15 cellular contexts compared by ENCODE assay signal in genomic region chr9:94800424-94801117, GRCh38.
A peak's percentile ranks its signal among the peaks of the same experiment; 100 is the strongest.
DNase-seq lines count a peak whose midpoint lies in the region; ATAC-seq, FAIRE-seq and TF ChIP-seq lines count a peak whose summit lies in the region.
"Had no signal": no experiment of that assay in that cellular context is flagged by ENCODE, and none has a peak within 500 bp of the region (broad histone marks: within the 10 kb centered on the region; RNA-seq: fewer than 3 reads in every experiment).

No MANE protein-coding gene starts in this region.

- intact Hi-C loops in endothelial cell of umbilical vein (cut with micrococcal nuclease) = loop anchor here (5.0 kb wide), 1 partner anchor 127 kb away; no protein-coding TSS in a partner anchor

- BruUV-seq in endothelial cell of umbilical vein (replicated peaks; lab: Mats Ljungman, UMichigan) = TSS peak; percentile 78

- TF ChIP-seq RAD21 in SK-N-SH (IDR thresholded peaks at IDR 0.05; ENCODE audit: low read length) = no peak

- CTCF ChIA-PET in SK-N-SH (lab: Yijun Ruan, JAX) = interaction anchor here (1.0 kb wide), 1 partner anchor 10 kb away, joined by 4 read pairs; no protein-coding TSS in a partner anchor
- CTCF ChIA-PET in endothelial cell of umbilical vein (lab: Charles Lee) = interaction anchor here (0.9 to 1.9 kb wide), 2 partner anchors 173 to 327 kb away, joined by 3 to 5 read pairs; no protein-coding TSS in a partner anchor

- WGBS in SK-N-SH (ENCODE audit: low lambda C conversion rate) = 97% methylated on average over 8 of the region's 8 CpGs
- WGBS in urinary bladder = 60% methylated on average over 8 of the region's 8 CpGs

- POLR2A ChIA-PET in SK-N-SH (lab: Yijun Ruan, JAX) = no interaction called here
- POLR2A ChIA-PET in endothelial cell of umbilical vein (lab: Charles Lee) = interaction anchor here (0.9 kb wide), 1 partner anchor 94 kb away, joined by 4 read pairs; no protein-coding TSS in a partner anchor

- ATAC-seq in SK-N-SH treated with all-trans-retinoic acid at 6 μM for 48 hours = no peak
- ATAC-seq: activated CD8-positive, alpha-beta T cell treated with anti-CD3 and anti-CD28 coated beads, Interleukin-2, amount 10 ng/mL, durations not matched to agents 7 days and 5 days; activated naive CD4-positive, alpha-beta T cell treated with anti-CD3 and anti-CD28 coated beads, Interleukin-2, amount 50 U/mL, for 72 hours had no signal

- H3K79me2 ChIP-seq in SK-N-SH (ENCODE audit: insufficient read depth) (no peaks in the 10 kb centered on the region), endothelial cell of umbilical vein (ENCODE audit: control insufficient read depth, insufficient read depth, low read length) (no peaks in the 10 kb centered on the region)

- H3K27ac ChIP-seq in SK-N-SH (ENCODE audit: low read depth in 2 of 2, low read length in 1 of 2) (peak overlapping the region; percentile 60 to 70), endothelial cell of umbilical vein (ENCODE audit: insufficient read depth, low read depth, low read length) (peak overlapping the region; percentile 27), urinary bladder (ENCODE audit: low read depth) (peak overlapping the region; percentile 26)
- H3K27ac ChIP-seq: 22Rv1, ovary, SK-N-MC had no signal

- TF ChIP-seq EP300 in SK-N-SH (IDR thresholded peaks at IDR 0.05; ENCODE audit: borderline replicate concordance in 1 of 2, low read depth in 1 of 2, low read length in 1 of 2) = no peak

- H4K20me1 ChIP-seq in SK-N-SH (ENCODE audit: insufficient read depth) (no peaks in the 10 kb centered on the region), endothelial cell of umbilical vein (replicated peaks; ENCODE audit: control insufficient read depth, extremely low read depth, insufficient read depth, low read length) (no peaks in the 10 kb centered on the region)

- H3K27me3 ChIP-seq in SK-N-SH (ENCODE audit: insufficient read depth) (no peaks in the 10 kb centered on the region), endothelial cell of umbilical vein (ENCODE audit: control insufficient read depth in 2 of 2, insufficient read depth in 2 of 2, low read length in 2 of 2) (no peaks in the 10 kb centered on the region)
- H3K27me3 ChIP-seq: ovary had no signal

- no peak overlapping the region for H3K4me2 ChIP-seq in SK-N-SH
- peak overlapping the region; percentile 45 for H3K4me2 ChIP-seq in endothelial cell of umbilical vein (ENCODE audit: insufficient read depth, low read length)

- no peak overlapping the region for H3K4me3 ChIP-seq in SK-N-SH (ENCODE audit: low read depth in 2 of 2, low read length in 1 of 2)
- H3K4me3 ChIP-seq in endothelial cell of umbilical vein (replicated peaks in 1 of 3; ENCODE audit: insufficient read depth in 1 of 3, low read depth in 1 of 3, low read length in 3 of 3) = no peak overlapping the region
- H3K4me3 ChIP-seq in urinary bladder (ENCODE audit: low read depth, low read length) = no peak overlapping the region
- H3K4me3 ChIP-seq: ovary, SK-N-MC had no signal

- no peaks in the 10 kb centered on the region for H3K9me3 Mint-ChIP-seq in nephron
- H3K9me3 Mint-ChIP-seq: activated naive CD4-positive, alpha-beta T cell treated with anti-CD3 and anti-CD28 coated beads, Interleukin-2, amount 50 U/mL, for 72 hours had no signal

- no peaks in the 10 kb centered on the region for H3K27me3 Mint-ChIP-seq in nephron (ENCODE audit: low read depth)

- H3K9me3 ChIP-seq in SK-N-SH = no peaks in the 10 kb centered on the region
- no peaks in the 10 kb centered on the region for H3K9me3 ChIP-seq in endothelial cell of umbilical vein (replicated peaks; ENCODE audit: control insufficient read depth, insufficient read depth, low read length)
- H3K9me3 ChIP-seq: ovary had no signal

- H3K9ac ChIP-seq in SK-N-SH (no peak overlapping the region), endothelial cell of umbilical vein (replicated peaks; ENCODE audit: extremely low read depth, insufficient read depth, low read length) (peak overlapping the region; percentile 18)

- no peak overlapping the region for H3K4me3 Mint-ChIP-seq in nephron
- H3K4me3 Mint-ChIP-seq: activated CD8-positive, alpha-beta T cell treated with anti-CD3 and anti-CD28 coated beads, Interleukin-2, amount 10 ng/mL, durations not matched to agents 7 days and 5 days had no signal

- H3K36me3 ChIP-seq in SK-N-SH (replicated peaks in 1 of 2; ENCODE audit: control insufficient read depth in 1 of 2, insufficient read depth in 2 of 2, low read length in 1 of 2) = peaks cover 0 to 22% of the 10 kb centered on the region in 2 experiments
- H3K36me3 ChIP-seq in endothelial cell of umbilical vein (ENCODE audit: control insufficient read depth in 2 of 2, extremely low read depth in 1 of 2, insufficient read depth in 2 of 2, low read length in 2 of 2) = peaks cover 0 to 2% of the 10 kb centered on the region in 2 experiments
- no peaks in the 10 kb centered on the region for H3K36me3 ChIP-seq in urinary bladder (ENCODE audit: insufficient read depth)
- H3K36me3 ChIP-seq: ovary had no signal

- dilution Hi-C loops in endothelial cell of umbilical vein (cut with MboI; ENCODE audit: extremely low pct_ligation_motif_present, low sequenced_read_pairs) = no loop called here

- TF ChIP-seq CTCF in SK-N-SH (IDR thresholded peaks at IDR 0.05) (no peak), endothelial cell of umbilical vein (IDR thresholded peaks at IDR 0.05; ENCODE audit: extremely low read depth in 1 of 2, insufficient read depth in 1 of 2, low read depth in 1 of 2, low read length in 2 of 2) (no peak), nephron (IDR thresholded peaks at IDR 0.05; ENCODE audit: unreplicated experiment in 3 of 3) (no peak)

- peaks cover 7 to 27% of the 10 kb centered on the region in 2 experiments; a peak in 2 of 4 replicates for H3K4me1 ChIP-seq in SK-N-SH (ENCODE audit: control insufficient read depth in 1 of 2, insufficient read depth in 2 of 2, low read depth in 1 of 2, low read length in 1 of 2)
- peaks cover 26% of the 10 kb centered on the region for H3K4me1 ChIP-seq in endothelial cell of umbilical vein (ENCODE audit: control insufficient read depth, extremely low read depth, insufficient read depth, low read length)
- H3K4me1 ChIP-seq in urinary bladder (ENCODE audit: insufficient read depth) = no peaks in the 10 kb centered on the region

- H3K9me1 ChIP-seq in endothelial cell of umbilical vein (replicated peaks; ENCODE audit: control insufficient read depth, extremely low read depth, insufficient read depth, low read length) = no peaks in the 10 kb centered on the region

- H3F3A ChIP-seq in SK-N-SH (replicated peaks; ENCODE audit: insufficient read depth) = peaks cover 15% of the 10 kb centered on the region

- H3K9me2 ChIP-seq in SK-N-SH = no peaks in the 10 kb centered on the region

- FAIRE-seq in endothelial cell of umbilical vein (lab: Jason Lieb, UNC) (no peak), GM12892 (lab: Jason Lieb, UNC) (no peak)
- FAIRE-seq: GM19239 had no signal

- peaks cover 28% of the 10 kb centered on the region for H3K36me3 Mint-ChIP-seq in nephron (ENCODE audit: low read depth)

- no peak for TF ChIP-seq POLR2A in endothelial cell of umbilical vein (IDR thresholded peaks at IDR 0.05; ENCODE audit: low read depth, low read length)
- TF ChIP-seq POLR2A in GM12892 (IDR thresholded peaks at IDR 0.05; ENCODE audit: low read depth, low read length) = no peak

- H2AFZ ChIP-seq in SK-N-SH (ENCODE audit: low read depth) (0 out of 2 replicates have a peak overlapping the region, but pooled peaks have one; percentile 42), endothelial cell of umbilical vein (ENCODE audit: low read depth, low read length) (peak overlapping the region; percentile 7)

- no peak for DNase-seq in SK-N-SH
- no peak for DNase-seq in endothelial cell of umbilical vein (ENCODE audit: low read depth, low spot score)
- DNase-seq in GM12892 (ENCODE audit: insufficient read length) = no peak
- DNase-seq in central memory CD4-positive, alpha-beta T cell = no peak
- DNase-seq in NCI-H128 (lab: John Stamatoyannopoulos, UW; ENCODE audit: unreplicated experiment) = no peak
- DNase-seq: activated CD8-positive, alpha-beta T cell treated with anti-CD3 and anti-CD28 coated beads, Interleukin-2, amount 10 ng/mL, durations not matched to agents 7 days and 5 days; NCI-H1092 treated with DMSO at 0.1 percent for 48 hours; ovary had no signal

- H3K27ac Mint-ChIP-seq in nephron = peak overlapping the region; percentile 47 to 89 (median 50)
- H3K27ac Mint-ChIP-seq: activated CD8-positive, alpha-beta T cell treated with anti-CD3 and anti-CD28 coated beads, Interleukin-2, amount 10 ng/mL, durations not matched to agents 7 days and 5 days; activated naive CD4-positive, alpha-beta T cell treated with anti-CD3 and anti-CD28 coated beads, Interleukin-2, amount 50 U/mL, for 72 hours had no signal

- H3K4me1 Mint-ChIP-seq in nephron = peaks cover 60% of the 10 kb centered on the region

TF ChIP-seq in SK-N-SH, 30 proteins besides CTCF, POLR2A, EP300 and RAD21 (continues in another document):
- TF ChIP-seq TCF12 (IDR thresholded peaks at IDR 0.05) = no peak
- no peak for TF ChIP-seq GABPA (IDR thresholded peaks at IDR 0.05; ENCODE audit: low read depth)
- TF ChIP-seq, protein P1, sequence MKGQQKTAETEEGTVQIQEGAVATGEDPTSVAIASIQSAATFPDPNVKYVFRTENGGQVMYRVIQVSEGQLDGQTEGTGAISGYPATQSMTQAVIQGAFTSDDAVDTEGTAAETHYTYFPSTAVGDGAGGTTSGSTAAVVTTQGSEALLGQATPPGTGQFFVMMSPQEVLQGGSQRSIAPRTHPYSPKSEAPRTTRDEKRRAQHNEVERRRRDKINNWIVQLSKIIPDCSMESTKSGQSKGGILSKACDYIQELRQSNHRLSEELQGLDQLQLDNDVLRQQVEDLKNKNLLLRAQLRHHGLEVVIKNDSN (IDR thresholded peaks at IDR 0.05; ENCODE audit: borderline replicate concordance, low read depth) = no peak

TF ChIP-seq in SK-N-SH treated with all-trans-retinoic acid at 6 μM for 48 hours, 23 proteins besides CTCF, POLR2A, EP300 and RAD21 (continues in another document):
- TF ChIP-seq CSDC2 (CRISPR knock-in tag; IDR thresholded peaks at IDR 0.05) (no peak), OSR1 (CRISPR knock-in tag; IDR thresholded peaks at IDR 0.05) (no peak), ZNF8 (CRISPR knock-in tag; IDR thresholded peaks at IDR 0.05) (no peak), ISL1 (CRISPR knock-in tag; IDR thresholded peaks at IDR 0.05) (no peak), ESRRG (CRISPR knock-in tag; IDR thresholded peaks at IDR 0.05) (no peak), TCF4 (CRISPR knock-in tag; IDR thresholded peaks at IDR 0.05; ENCODE audit: borderline replicate concordance) (no peak)

TF ChIP-seq in endothelial cell of umbilical vein, 7 proteins besides CTCF, POLR2A, EP300 and RAD21 (continues in another document):
- TF ChIP-seq EZH2 (IDR thresholded peaks at IDR 0.05; ENCODE audit: borderline replicate concordance, low read depth, low read length, severe bottlenecking) (no peak), JUN (IDR thresholded peaks at IDR 0.05; ENCODE audit: borderline replicate concordance, insufficient read depth, insufficient read length, low read depth) (no peak), POLR2AphosphoS5 (IDR thresholded peaks at IDR 0.05; ENCODE audit: insufficient read depth, low read depth, low read length) (no peak)
- TF ChIP-seq, protein P2, sequence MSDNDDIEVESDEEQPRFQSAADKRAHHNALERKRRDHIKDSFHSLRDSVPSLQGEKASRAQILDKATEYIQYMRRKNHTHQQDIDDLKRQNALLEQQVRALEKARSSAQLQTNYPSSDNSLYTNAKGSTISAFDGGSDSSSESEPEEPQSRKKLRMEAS (IDR thresholded peaks at IDR 0.05; ENCODE audit: insufficient read depth, insufficient read length) = no peak
